In the genomic region with DNA sequence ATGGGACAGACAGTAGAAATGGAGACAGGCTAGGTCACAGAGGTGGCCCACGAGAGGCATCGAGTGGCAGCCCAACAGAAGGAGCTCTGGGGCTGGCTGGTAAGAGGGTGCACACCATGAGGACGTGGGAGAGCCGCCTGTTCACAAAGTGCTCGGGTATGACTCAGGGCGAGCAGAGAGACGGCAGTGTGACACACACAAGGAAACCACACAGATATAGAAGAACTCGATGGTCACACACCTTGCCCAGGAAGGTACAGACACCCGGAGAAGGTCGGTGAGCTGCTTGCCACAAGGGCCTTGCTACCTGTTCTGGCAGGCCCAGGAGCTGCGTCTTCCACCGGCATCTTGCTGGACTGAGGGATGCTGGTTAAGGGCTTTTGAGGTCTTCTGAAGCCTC, we compare ENCODE assay signal across 20 cellular contexts. TPM values are rescaled to one million over a fixed set of nuclear protein-coding genes. Genes with fewer than 3 reads are reported as not detected.
DNase-seq lines count a peak whose midpoint lies in the region; ATAC-seq lines count a peak whose summit lies in the region.
"Had no signal": no experiment of that assay in that cellular context is flagged by ENCODE, and none has a peak within 500 bp of the region (broad histone marks: within the 10 kb centered on the region; RNA-seq: fewer than 3 reads in every experiment).

No MANE protein-coding gene starts in this region.

- H3K27me3 Mint-ChIP-seq in activated CD8-positive, alpha-beta memory T cell treated with anti-CD3 and anti-CD28 coated beads, Interleukin-2, amount 10 ng/mL, durations not matched to agents 7 days and 5 days, result no peaks in the 10 kb centered on the region

- peak; percentile 44 for DNase-seq in activated CD8-positive, alpha-beta memory T cell treated with anti-CD3 and anti-CD28 coated beads, Interleukin-2, amount 10 ng/mL, durations not matched to agents 7 days and 5 days
- DNase-seq in activated CD8-positive, alpha-beta memory T cell treated with anti-CD3 and anti-CD28 coated beads, Interleukin-2, amount 50 U/mL, for 48 hours, result no peak
- DNase-seq in RPMI7951 (ENCODE audit: low read depth) (peak; percentile 34), epithelial cell of prostate (ENCODE audit: low read depth, low spot score) (peak; percentile 79), ureter (ENCODE audit: low spot score) (no peak), NCI-H1048 (lab: John Stamatoyannopoulos, UW) (no peak)
- DNase-seq in stimulated activated effector memory CD8-positive, alpha-beta T cell treated with anti-CD3 and anti-CD28 coated beads, Interleukin-12 subunit alpha, Interleukin-12 subunit beta, amount 100 ng/mL, for 72 hours (ENCODE audit: low spot score in 2 of 2), result peak; percentile 17 to 51
- DNase-seq: ACHN; activated CD4-positive, alpha-beta T cell treated with anti-CD3 and anti-CD28 coated beads for 1 hour; amygdala; CD4-positive, CD25-positive, alpha-beta regulatory T cell; DND-41; foreskin melanocyte; Karpas-422; left ventricle myocardium superior; pancreas; Right ventricle myocardium superior; stimulated activated naive CD4-positive, alpha-beta T cell had no signal

- H3K27ac Mint-ChIP-seq in activated CD8-positive, alpha-beta memory T cell treated with anti-CD3 and anti-CD28 coated beads, Interleukin-2, amount 10 ng/mL, durations not matched to agents 7 days and 5 days, result no peak overlapping the region
- peak overlapping the region; percentile 56 for H3K27ac Mint-ChIP-seq in stimulated activated effector memory CD8-positive, alpha-beta T cell treated with anti-CD3 and anti-CD28 coated beads, Interleukin-12 subunit alpha, Interleukin-12 subunit beta, amount 100 ng/mL, for 72 hours
- H3K27ac Mint-ChIP-seq: activated T-helper 2 cell treated with anti-CD3 and anti-CD28 coated beads, Interferon-gamma antibody, Interleukin-2, Interleukin-4, amounts not matched to agents 10 μg/mL and 5 μg/mL and 100 μg/mL, durations not matched to agents 14 hours and 24 hours and 36 hours had no signal

- H3K27ac ChIP-seq in epithelial cell of prostate, result peak overlapping the region; percentile 59
- H3K27ac ChIP-seq: pancreas had no signal

- no peak overlapping the region for H3K4me3 Mint-ChIP-seq in activated CD8-positive, alpha-beta memory T cell treated with anti-CD3 and anti-CD28 coated beads, Interleukin-2, amount 10 ng/mL, durations not matched to agents 7 days and 5 days
- no peak overlapping the region for H3K4me3 Mint-ChIP-seq in stimulated activated effector memory CD8-positive, alpha-beta T cell treated with anti-CD3 and anti-CD28 coated beads, Interleukin-12 subunit alpha, Interleukin-12 subunit beta, amount 100 ng/mL, for 72 hours
- H3K4me3 Mint-ChIP-seq: CD4-positive, CD25-positive, alpha-beta regulatory T cell had no signal

- H3K36me3 Mint-ChIP-seq in activated CD8-positive, alpha-beta memory T cell treated with anti-CD3 and anti-CD28 coated beads, Interleukin-2, amount 10 ng/mL, durations not matched to agents 7 days and 5 days, result no peaks in the 10 kb centered on the region
- H3K36me3 Mint-ChIP-seq in stimulated activated effector memory CD8-positive, alpha-beta T cell treated with anti-CD3 and anti-CD28 coated beads, Interleukin-12 subunit alpha, Interleukin-12 subunit beta, amount 100 ng/mL, for 72 hours, result no peaks in the 10 kb centered on the region
- H3K36me3 Mint-ChIP-seq: CD4-positive, CD25-positive, alpha-beta regulatory T cell had no signal

- CTCF ChIA-PET in activated CD8-positive, alpha-beta memory T cell treated with anti-CD3 and anti-CD28 coated beads, Interleukin-2, amount 10 ng/mL, durations not matched to agents 7 days and 5 days (lab: Charles Lee), result no interaction called here

- peak; percentile 30 for ATAC-seq in activated CD8-positive, alpha-beta memory T cell treated with anti-CD3 and anti-CD28 coated beads, Interleukin-2, amount 10 ng/mL, durations not matched to agents 7 days and 5 days
- ATAC-seq in stimulated activated effector memory CD8-positive, alpha-beta T cell treated with anti-CD3 and anti-CD28 coated beads, Interleukin-12 subunit alpha, Interleukin-12 subunit beta, amount 100 ng/mL, for 72 hours, result peak; percentile 97
- ATAC-seq in GM18519 (IDR thresholded peaks at IDR 0.05; ENCODE audit: low FRiP score, unreplicated experiment), result no peak
- ATAC-seq: left ventricle myocardium superior had no signal

- H3K4me1 Mint-ChIP-seq in activated CD8-positive, alpha-beta memory T cell treated with anti-CD3 and anti-CD28 coated beads, Interleukin-2, amount 10 ng/mL, durations not matched to agents 7 days and 5 days, result peaks cover 6% of the 10 kb centered on the region
- H3K4me1 Mint-ChIP-seq in stimulated activated effector memory CD8-positive, alpha-beta T cell treated with anti-CD3 and anti-CD28 coated beads, Interleukin-12 subunit alpha, Interleukin-12 subunit beta, amount 100 ng/mL, for 72 hours, result peaks cover 10% of the 10 kb centered on the region
- H3K4me1 Mint-ChIP-seq: CD4-positive, CD25-positive, alpha-beta regulatory T cell had no signal

- no peaks in the 10 kb centered on the region for H3K9me3 Mint-ChIP-seq in activated CD8-positive, alpha-beta memory T cell treated with anti-CD3 and anti-CD28 coated beads, Interleukin-2, amount 10 ng/mL, durations not matched to agents 7 days and 5 days (ENCODE audit: low read depth)
- H3K9me3 Mint-ChIP-seq in stimulated activated effector memory CD8-positive, alpha-beta T cell treated with anti-CD3 and anti-CD28 coated beads, Interleukin-12 subunit alpha, Interleukin-12 subunit beta, amount 100 ng/mL, for 72 hours, result no peaks in the 10 kb centered on the region
- H3K9me3 Mint-ChIP-seq: activated T-helper 2 cell treated with anti-CD3 and anti-CD28 coated beads, Interferon-gamma antibody, Interleukin-2, Interleukin-4, amounts not matched to agents 10 μg/mL and 5 μg/mL and 100 μg/mL, durations not matched to agents 14 hours and 24 hours and 36 hours; CD4-positive, CD25-positive, alpha-beta regulatory T cell had no signal

RNA-seq across cellular contexts. Expression of gene CA12, which starts 50.2 kb away (rescaled TPM):
- total RNA-seq in activated CD8-positive, alpha-beta memory T cell treated with anti-CD3 and anti-CD28 coated beads, Interleukin-2, amount 10 ng/mL, durations not matched to agents 7 days and 5 days, result under 1 TPM in 1 of 2 experiments, not detected in 1; 0.12 TPM
- total RNA-seq in RPMI7951 (2014; rRNA removed; shearing (Covaris generic)), result 23.3 and 30.2 TPM in 2 replicates
- total RNA-seq in ureter, result 114 TPM
- total RNA-seq: CD4-positive, CD25-positive, alpha-beta regulatory T cell had no signal

RNA-seq across cellular contexts. Expression of gene APH1B, which starts 54.1 kb away (rescaled TPM):
- total RNA-seq in activated CD8-positive, alpha-beta memory T cell treated with anti-CD3 and anti-CD28 coated beads, Interleukin-2, amount 10 ng/mL, durations not matched to agents 7 days and 5 days, result 10 to 100 TPM; 12.3 to 13.0 TPM
- total RNA-seq in RPMI7951 (2014; rRNA removed; shearing (Covaris generic)), result 24.5 and 25.4 TPM in 2 replicates
- total RNA-seq in ureter, result 28.4 TPM

Comparison
In these comparisons a context has a peak if more than half of its experiments do, and no peak if none do; other contexts are left out.
1. DNase-seq: peak in activated CD8-positive, alpha-beta memory T cell treated with anti-CD3 and anti-CD28 coated beads, Interleukin-2, amount 10 ng/mL, durations not matched to agents 7 days and 5 days (single experiment), RPMI7951 (single experiment), epithelial cell of prostate (single experiment) and stimulated activated effector memory CD8-positive, alpha-beta T cell treated with anti-CD3 and anti-CD28 coated beads, Interleukin-12 subunit alpha, Interleukin-12 subunit beta, amount 100 ng/mL, for 72 hours (2 of 2); none in activated CD8-positive, alpha-beta memory T cell treated with anti-CD3 and anti-CD28 coated beads, Interleukin-2, amount 50 U/mL, for 48 hours (single experiment), ureter (single experiment) and NCI-H1048 (single experiment).
2. RNA of gene CA12, which starts 50.2 kb away (total RNA-seq): 114 TPM in ureter (single experiment) and 23.3 to 30.2 TPM in RPMI7951; 0.12 TPM in activated CD8-positive, alpha-beta memory T cell treated with anti-CD3 and anti-CD28 coated beads, Interleukin-2, amount 10 ng/mL, durations not matched to agents 7 days and 5 days; every median in the first group is over 10 times any median in the second.